8 cellular contexts compared by ENCODE assay signal in the genomic region with DNA sequence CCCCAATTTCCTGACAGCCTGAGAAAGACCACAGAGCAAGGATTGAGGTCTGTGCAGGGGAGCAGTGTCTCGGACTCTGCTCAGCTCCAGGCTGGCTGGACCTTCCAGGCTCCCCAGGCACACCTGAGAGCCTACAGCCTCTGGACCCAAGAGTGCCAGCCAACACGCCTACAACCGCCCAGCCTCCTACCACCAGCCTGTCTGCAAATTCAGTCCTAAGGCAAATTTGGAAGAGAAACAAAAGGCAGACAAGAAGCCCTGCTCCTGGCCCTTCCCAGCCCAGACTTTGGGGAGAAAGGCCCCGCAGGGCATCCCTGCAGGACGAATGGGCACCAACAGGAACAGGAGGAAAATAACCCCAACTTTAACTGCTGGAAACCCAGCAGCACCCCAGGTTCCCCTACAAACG. TPM values are rescaled to one million over a fixed set of nuclear protein-coding genes. Genes with fewer than 3 reads are reported as not detected.
DNase-seq lines count a peak whose midpoint lies in the region; ATAC-seq, FAIRE-seq and TF ChIP-seq lines count a peak whose summit lies in the region.

No MANE protein-coding gene starts in this region.

- peaks cover 12% of the 10 kb centered on the region for H3K27me3 Mint-ChIP-seq in activated T-cell treated with anti-CD3 and anti-CD28 coated beads, Interleukin-2, amount 50 U/mL, for 72 hours (ENCODE audit: low read depth)

- no peak for FAIRE-seq in small intestine (lab: Jason Lieb, UNC)

- DNase-seq in HL-60 (ENCODE audit: low read depth in 1 of 2, low spot score in 1 of 2) (no peak), NCI-H2081 treated with DMSO at 0.1 percent for 48 hours (lab: John Stamatoyannopoulos, UW) (no peak), small intestine (no peak), HEK293T (ENCODE audit: extremely low spot score) (no peak)
- DNase-seq in activated T-cell treated with anti-CD3 and anti-CD28 coated beads, Interleukin-2, amount 50 U/mL, for 72 hours, result no peak
- DNase-seq in stimulated activated CD8-positive, alpha-beta memory T cell treated with anti-CD3 and anti-CD28 coated beads, Interleukin-4, amount 100 ng/mL, for 48 hours, result peak; percentile 25

- WGBS in small intestine, 3 donors, result 23 to 28% (median 25%) methylated on average over 6 of the region's 6 CpGs

- H3K4me1 Mint-ChIP-seq in activated T-cell treated with anti-CD3 and anti-CD28 coated beads, Interleukin-2, amount 50 U/mL, for 72 hours (ENCODE audit: low read depth), result peaks cover 63% of the 10 kb centered on the region

- peak overlapping the region; percentile 96 to 98 for H3K4me3 Mint-ChIP-seq in activated T-cell treated with anti-CD3 and anti-CD28 coated beads, Interleukin-2, amount 50 U/mL, for 72 hours

- H3K36me3 Mint-ChIP-seq in activated T-cell treated with anti-CD3 and anti-CD28 coated beads, Interleukin-2, amount 50 U/mL, for 72 hours (ENCODE audit: insufficient read depth in 2 of 2), result peaks cover 0 to 1% of the 10 kb centered on the region in 2 donors

- H3K27me3 ChIP-seq in HL-60 (ENCODE audit: insufficient read depth, poor library complexity, severe bottlenecking) (no peaks in the 10 kb centered on the region), iPS-18a (ENCODE audit: control insufficient read depth, insufficient read depth, low read length) (peaks cover 25% of the 10 kb centered on the region), small intestine (ENCODE audit: control insufficient read depth in 2 of 2, insufficient read depth in 2 of 2, low read length in 2 of 2) (no peaks in the 10 kb centered on the region)

- H3K9me3 ChIP-seq in iPS-18a (ENCODE audit: control insufficient read depth, low read depth, low read length), result no peaks in the 10 kb centered on the region
- no peaks in the 10 kb centered on the region for H3K9me3 ChIP-seq in small intestine (ENCODE audit: control insufficient read depth, low read depth)

- peak overlapping the region; percentile 70 for H3K9ac ChIP-seq in iPS-18a (ENCODE audit: low read length)

- no peak for TF ChIP-seq CTCF in HL-60 (IDR thresholded peaks at IDR 0.05; ENCODE audit: insufficient read depth, low read length)

- no peak for ATAC-seq in activated T-cell treated with anti-CD3 and anti-CD28 coated beads, Interleukin-2, amount 50 U/mL, for 72 hours (replicated peaks in 1 of 2)
- ATAC-seq in HG02571 (IDR thresholded peaks at IDR 0.05; ENCODE audit: unreplicated experiment), result no peak

- POLR2A ChIA-PET in HEK293T (lab: Yijun Ruan, JAX), result no interaction called here

- H3K9me3 Mint-ChIP-seq in activated T-cell treated with anti-CD3 and anti-CD28 coated beads, Interleukin-2, amount 50 U/mL, for 72 hours, result no peaks in the 10 kb centered on the region

- no peak overlapping the region for H3K27ac Mint-ChIP-seq in activated T-cell treated with anti-CD3 and anti-CD28 coated beads, Interleukin-2, amount 50 U/mL, for 72 hours

- H3K27ac ChIP-seq in HL-60 (replicated peaks), result no peak overlapping the region
- no peak overlapping the region for H3K27ac ChIP-seq in iPS-18a (ENCODE audit: low read length)
- peak overlapping the region in 1 of 2 donors; percentile 52 for H3K27ac ChIP-seq in small intestine (ENCODE audit: low read depth in 1 of 2, low read length in 1 of 2)

- CTCF ChIA-PET in HEK293T (lab: Yijun Ruan, JAX), result interaction anchor here (0.7 kb wide), 1 partner anchor 216 kb away, joined by 3 read pairs; no protein-coding TSS in a partner anchor

- H3K36me3 ChIP-seq in iPS-18a (ENCODE audit: control insufficient read depth, low read depth, low read length) (peaks cover 4% of the 10 kb centered on the region), small intestine (ENCODE audit: control insufficient read depth in 2 of 2, insufficient read depth in 2 of 2, low read length in 2 of 2) (no peaks in the 10 kb centered on the region)

- peak overlapping the region; percentile 77 for H3K4me3 ChIP-seq in HL-60 (replicated peaks; ENCODE audit: insufficient read depth, low read length)
- H3K4me3 ChIP-seq in iPS-18a (ENCODE audit: low read length), result peak overlapping the region; percentile 73
- peak overlapping the region in 1 of 2 donors; percentile 82 for H3K4me3 ChIP-seq in small intestine (ENCODE audit: low read depth in 1 of 2, low read length in 2 of 2)

- H3K4me1 ChIP-seq in iPS-18a (ENCODE audit: control insufficient read depth, low read depth, low read length), result peaks cover 26% of the 10 kb centered on the region
- peaks cover 2 to 3% of the 10 kb centered on the region in 2 donors for H3K4me1 ChIP-seq in small intestine (ENCODE audit: control insufficient read depth in 2 of 2, insufficient read depth in 1 of 2, low read depth in 1 of 2, low read length in 1 of 2)

TF ChIP-seq in HEK293T, 16 proteins besides CTCF, POLR2A, EP300 and RAD21:
- TF ChIP-seq ARNT (IDR thresholded peaks at IDR 0.05) (no peak), ZNF384 (IDR thresholded peaks at IDR 0.05) (no peak), LEF1 (IDR thresholded peaks at IDR 0.05; ENCODE audit: borderline replicate concordance) (no peak), ELF4 (IDR thresholded peaks at IDR 0.05) (no peak), CTBP1 (IDR thresholded peaks at IDR 0.05; ENCODE audit: borderline replicate concordance) (no peak), NFRKB (IDR thresholded peaks at IDR 0.05) (no peak), FOXK2 (IDR thresholded peaks at IDR 0.05) (no peak), TARDBP (IDR thresholded peaks at IDR 0.05) (no peak), SUZ12 (IDR thresholded peaks at IDR 0.05) (no peak), FOXM1 (IDR thresholded peaks at IDR 0.05; ENCODE audit: borderline replicate concordance) (no peak)

RNA-seq across cellular contexts. Expression of gene HS6ST1, which starts 1.9 kb away (rescaled TPM):
- total RNA-seq in activated T-cell treated with anti-CD3 and anti-CD28 coated beads, Interleukin-2, amount 50 U/mL, for 72 hours, result 10 to 100 TPM; 10.6 to 11.3 TPM
- 10 to 100 TPM in 1 of 3 donors, 1 to 10 TPM in 2; 4.0 to 20.7 (median 6.5) TPM for polyA plus RNA-seq in small intestine
